In the genomic region with DNA sequence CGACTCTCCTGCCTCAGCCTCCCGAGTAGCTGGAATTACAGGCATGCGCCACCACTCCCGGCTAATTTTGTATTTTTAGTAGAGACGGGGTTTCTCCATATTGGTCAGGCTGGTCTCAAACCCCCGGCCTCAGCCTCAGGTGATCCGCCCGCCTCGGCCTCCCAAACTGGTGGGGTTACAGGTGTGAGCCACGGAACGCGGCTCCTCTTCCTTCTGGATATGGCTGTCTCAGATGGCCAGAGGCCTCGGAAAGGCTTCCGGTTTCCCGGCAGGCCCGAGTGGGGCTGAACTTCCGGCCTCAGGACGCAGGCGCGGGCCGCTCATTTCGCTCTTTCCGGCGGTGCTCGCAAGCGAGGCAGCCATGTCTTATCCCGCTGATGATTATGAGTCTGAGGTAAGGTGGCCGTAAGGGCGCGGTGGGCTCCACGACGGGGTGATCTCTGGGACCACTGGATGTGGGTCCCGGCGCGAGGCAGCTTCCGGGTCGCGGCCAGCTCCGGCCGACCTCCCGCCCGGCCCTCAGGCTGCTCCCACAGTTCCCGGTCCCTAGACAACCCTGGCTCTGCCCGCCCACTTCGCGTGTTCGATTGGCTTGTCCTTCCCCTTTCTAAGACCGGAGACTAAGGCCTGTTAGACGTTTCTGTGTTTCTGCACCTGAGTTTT, we compare ENCODE assay signal across 1 cellular context.
TF ChIP-seq lines count a peak whose summit lies in the region.

Gene EIF3L, plus strand, starts transcription at position 331 of the 663 bp plus-strand sequence. Its CDS starts 31 bp downstream, at position 362.

TF ChIP-seq in HepG2, 621 proteins besides CTCF, POLR2A, EP300 and RAD21 (continued from another document):
- TF ChIP-seq TFE3 (CRISPR knock-in tag; IDR thresholded peaks at IDR 0.05): peak; percentile 16; the same call in 1 of the 2 replicates
- no peak for TF ChIP-seq ZNF678 (CRISPR knock-in tag; IDR thresholded peaks at IDR 0.05)
- 0 out of 2 replicates have a peak, but pooled peaks have one; percentile 18 for TF ChIP-seq ZNF318 (CRISPR knock-in tag; IDR thresholded peaks at IDR 0.05)
- no peak for TF ChIP-seq RBM39 (IDR thresholded peaks at IDR 0.05; ENCODE audit: low read depth, low read length, poor library complexity, severe bottlenecking)
- no peak for TF ChIP-seq ZNF326 (CRISPR knock-in tag; IDR thresholded peaks at IDR 0.05; ENCODE audit: borderline replicate concordance)
- peak; percentile 62; the same call in 1 of the 2 replicates for TF ChIP-seq ZNF670 (CRISPR knock-in tag; IDR thresholded peaks at IDR 0.05; ENCODE audit: borderline replicate concordance)
- TF ChIP-seq HNRNPLL (IDR thresholded peaks at IDR 0.05; ENCODE audit: low read depth, low read length, poor library complexity, severe bottlenecking): peak; percentile 76
- no peak for TF ChIP-seq EHMT2 (IDR thresholded peaks at IDR 0.05; ENCODE audit: borderline replicate concordance, low read depth, low read length)
- TF ChIP-seq HDAC6 (IDR thresholded peaks at IDR 0.05; ENCODE audit: low read depth, low read length): no peak
- TF ChIP-seq HMGXB4 (CRISPR knock-in tag; IDR thresholded peaks at IDR 0.05; ENCODE audit: borderline replicate concordance in 1 of 2, low read depth in 1 of 2): peak; percentile 44 to 88; a peak in 3 of 4 replicates
TF ChIP-seq in HepG2: peak in this region for 252.
